7 cellular contexts compared by ENCODE assay signal in genomic region chr9:129337287-129338140, GRCh38.
A peak's percentile ranks its signal among the peaks of the same experiment; 100 is the strongest.
DNase-seq lines count a peak whose midpoint lies in the region; ATAC-seq and TF ChIP-seq lines count a peak whose summit lies in the region.

No MANE protein-coding gene starts in this region.

- no peaks in the 10 kb centered on the region for H3K9me3 Mint-ChIP-seq in central memory CD8-positive, alpha-beta T cell
- H3K9me3 Mint-ChIP-seq in activated T-helper 2 cell treated with anti-CD3 and anti-CD28 coated beads, Interferon-gamma antibody, Interleukin-2, Interleukin-4, amounts not matched to agents 10 μg/mL and 5 μg/mL and 100 μg/mL, durations not matched to agents 14 hours and 24 hours and 36 hours = no peaks in the 10 kb centered on the region

- H3K27ac ChIP-seq in HUES64 (ENCODE audit: low read depth, low read length) (peak overlapping the region; percentile 57; the same call in 1 of the 2 replicates), lower lobe of right lung (peak overlapping the region; percentile 90), temporal lobe (ENCODE audit: low read depth, low read length) (peak overlapping the region; percentile 61)

- no peaks in the 10 kb centered on the region for H3K27me3 Mint-ChIP-seq in central memory CD8-positive, alpha-beta T cell
- H3K27me3 Mint-ChIP-seq in activated T-helper 2 cell treated with anti-CD3 and anti-CD28 coated beads, Interferon-gamma antibody, Interleukin-2, Interleukin-4, amounts not matched to agents 10 μg/mL and 5 μg/mL and 100 μg/mL, durations not matched to agents 14 hours and 24 hours and 36 hours (ENCODE audit: low read depth) = peaks cover 6% of the 10 kb centered on the region

- no peak for TF ChIP-seq CTCF in lower lobe of right lung (IDR thresholded peaks at IDR 0.05)

- H3K9me3 ChIP-seq in HUES64 (ENCODE audit: insufficient read depth, low read depth, low read length) (no peaks in the 10 kb centered on the region), lower lobe of right lung (no peaks in the 10 kb centered on the region)

- no peaks in the 10 kb centered on the region for H3K4me1 Mint-ChIP-seq in central memory CD8-positive, alpha-beta T cell
- H3K4me1 Mint-ChIP-seq in activated T-helper 2 cell treated with anti-CD3 and anti-CD28 coated beads, Interferon-gamma antibody, Interleukin-2, Interleukin-4, amounts not matched to agents 10 μg/mL and 5 μg/mL and 100 μg/mL, durations not matched to agents 14 hours and 24 hours and 36 hours (ENCODE audit: low read depth) = peaks cover 12% of the 10 kb centered on the region

- H3K4me3 ChIP-seq in HUES64 (ENCODE audit: low read length) = peak overlapping the region; percentile 41
- H3K4me3 ChIP-seq in lower lobe of right lung = peak overlapping the region; percentile 52

- peak overlapping the region; percentile 23; the same call in 1 of the 2 replicates for H3K9ac ChIP-seq in HUES64 (ENCODE audit: low read depth, low read length)

- H3K4me1 ChIP-seq in HUES64 (ENCODE audit: insufficient read depth, low read length) (peaks cover 39% of the 10 kb centered on the region), lower lobe of right lung (peaks cover 61% of the 10 kb centered on the region)

- H3K36me3 Mint-ChIP-seq in central memory CD8-positive, alpha-beta T cell (ENCODE audit: insufficient read depth) = peaks cover 2% of the 10 kb centered on the region
- H3K36me3 Mint-ChIP-seq in activated T-helper 2 cell treated with anti-CD3 and anti-CD28 coated beads, Interferon-gamma antibody, Interleukin-2, Interleukin-4, amounts not matched to agents 10 μg/mL and 5 μg/mL and 100 μg/mL, durations not matched to agents 14 hours and 24 hours and 36 hours (ENCODE audit: low read depth) = no peaks in the 10 kb centered on the region

- H3K36me3 ChIP-seq in HUES64 (ENCODE audit: insufficient read depth, low read length) = no peaks in the 10 kb centered on the region
- no peaks in the 10 kb centered on the region for H3K36me3 ChIP-seq in lower lobe of right lung

- peak overlapping the region; percentile 68 for H3K4me3 Mint-ChIP-seq in central memory CD8-positive, alpha-beta T cell
- no peak overlapping the region for H3K4me3 Mint-ChIP-seq in activated T-helper 2 cell treated with anti-CD3 and anti-CD28 coated beads, Interferon-gamma antibody, Interleukin-2, Interleukin-4, amounts not matched to agents 10 μg/mL and 5 μg/mL and 100 μg/mL, durations not matched to agents 14 hours and 24 hours and 36 hours (ENCODE audit: low read depth)

- intact Hi-C loops in lower lobe of right lung (cut with DNase I) = no loop called here
- intact Hi-C loops in activated T-helper 2 cell treated with anti-CD3 and anti-CD28 coated beads, Interferon-gamma antibody, Interleukin-2, Interleukin-4, amounts not matched to agents 10 μg/mL and 5 μg/mL and 100 μg/mL, durations not matched to agents 14 hours and 24 hours and 36 hours (cut with micrococcal nuclease) = loop anchor here (5.0 kb wide), 1 partner anchor 160 kb away; the partner anchor contains the start of gene IER5L

- 55% methylated on average over 32 of the region's 32 CpGs for WGBS in HUES64

- no peak for ATAC-seq in central memory CD8-positive, alpha-beta T cell (replicated peaks; ENCODE audit: extremely low read depth, poor library complexity, severe bottlenecking)
- ATAC-seq in lower lobe of right lung (no peak), HG03097 (IDR thresholded peaks at IDR 0.05; ENCODE audit: low FRiP score, unreplicated experiment) (no peak), GM18511 (IDR thresholded peaks at IDR 0.05; ENCODE audit: unreplicated experiment) (no peak)

- DNase-seq in central memory CD8-positive, alpha-beta T cell (ENCODE audit: low spot score in 2 of 2) = no peak
- no peak for DNase-seq in lower lobe of right lung
- DNase-seq in activated T-helper 2 cell treated with anti-CD3 and anti-CD28 coated beads, Interferon-gamma antibody, Interleukin-2, Interleukin-4, amounts not matched to agents 10 μg/mL and 5 μg/mL and 100 μg/mL, durations not matched to agents 14 hours and 24 hours and 36 hours (ENCODE audit: low spot score) = no peak

- H3K27ac Mint-ChIP-seq in central memory CD8-positive, alpha-beta T cell (ENCODE audit: low read depth) = no peak overlapping the region
- H3K27ac Mint-ChIP-seq in activated T-helper 2 cell treated with anti-CD3 and anti-CD28 coated beads, Interferon-gamma antibody, Interleukin-2, Interleukin-4, amounts not matched to agents 10 μg/mL and 5 μg/mL and 100 μg/mL, durations not matched to agents 14 hours and 24 hours and 36 hours = no peak overlapping the region

- H3K27me3 ChIP-seq in HUES64 (ENCODE audit: insufficient read depth, low read length) (no peaks in the 10 kb centered on the region), lower lobe of right lung (ENCODE audit: low read depth) (no peaks in the 10 kb centered on the region)
